In the genomic region with DNA sequence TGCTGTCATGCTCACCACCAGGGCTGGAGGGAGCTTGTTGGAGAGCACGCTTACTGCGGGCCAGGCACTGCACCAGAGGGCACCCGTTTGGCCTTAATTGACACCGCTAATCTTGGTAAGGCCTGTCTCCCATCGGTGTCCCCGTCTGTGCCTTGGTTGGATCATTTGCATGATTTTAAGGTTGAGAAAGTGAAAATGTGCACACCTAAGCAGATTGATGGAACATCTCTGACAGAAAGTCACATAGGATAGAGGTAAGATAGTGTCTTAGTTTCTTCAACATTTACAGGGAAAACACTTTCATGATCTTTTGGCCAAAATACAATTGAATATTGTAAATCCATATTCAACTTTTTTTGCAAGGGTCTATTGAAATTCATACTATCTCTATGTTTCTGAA, we compare ENCODE assay signal across 36 cellular contexts.
"Had no signal": no experiment of that assay in that cellular context is flagged by ENCODE, and none has a peak within 500 bp of the region (broad histone marks: within the 10 kb centered on the region; RNA-seq: fewer than 3 reads in every experiment).

No MANE protein-coding gene starts in this region.

- ATAC-seq: activated CD8-positive, alpha-beta memory T cell treated with anti-CD3 and anti-CD28 coated beads, Interleukin-2, amount 10 ng/mL, durations not matched to agents 7 days and 5 days; activated CD8-positive, alpha-beta T cell treated with anti-CD3 and anti-CD28 coated beads, Interleukin-2, amount 10 ng/mL, durations not matched to agents 7 days and 5 days; activated naive CD8-positive, alpha-beta T cell treated with anti-CD3 and anti-CD28 coated beads, Interleukin-2, amount 50 U/mL, for 24 hours; foreskin keratinocyte; gastrocnemius medialis; heart left ventricle had no signal

- H3K4me3 ChIP-seq: adrenal gland, breast epithelium, cardiac muscle cell, colonic mucosa, esophagus muscularis mucosa, gastrocnemius medialis, heart left ventricle had no signal

- H3K4me3 Mint-ChIP-seq: activated CD8-positive, alpha-beta memory T cell treated with anti-CD3 and anti-CD28 coated beads, Interleukin-2, amount 10 ng/mL, durations not matched to agents 7 days and 5 days; activated CD8-positive, alpha-beta T cell treated with anti-CD3 and anti-CD28 coated beads, Interleukin-2, amount 10 ng/mL, durations not matched to agents 7 days and 5 days; activated naive CD4-positive, alpha-beta T cell treated with anti-CD3 and anti-CD28 coated beads for 36 hours; activated naive CD4-positive, alpha-beta T cell treated with anti-CD3 and anti-CD28 coated beads, Interleukin-2, amount 50 U/mL, for 24 hours; activated naive CD8-positive, alpha-beta T cell treated with anti-CD3 and anti-CD28 coated beads for 36 hours; activated naive CD8-positive, alpha-beta T cell treated with anti-CD3 and anti-CD28 coated beads, Interleukin-2, amount 50 U/mL, for 24 hours; activated T-helper 1 cell treated with anti-CD3 and anti-CD28 coated beads, Interleukin-12 subunit alpha, Interleukin-12 subunit beta, Interleukin-2, Interleukin-4 antibody, amounts not matched to agents 30 ng/mL and 10 ng/mL and 1 ng/mL, durations not matched to agents 14 hours and 24 hours and 36 hours; brain; T-helper 1 cell treated with Interleukin-12 subunit alpha and Interleukin-12 subunit beta and Interleukin-4 antibody, amounts not matched to agents 30 μg/mL and 1 μg/mL, for 36 hours; T-helper 2 cell treated with Interferon-gamma antibody and Interleukin-4, amounts not matched to agents 5 μg/mL and 100 μg/mL, for 36 hours had no signal

- H3K4me1 Mint-ChIP-seq: activated CD8-positive, alpha-beta memory T cell treated with anti-CD3 and anti-CD28 coated beads, Interleukin-2, amount 10 ng/mL, durations not matched to agents 7 days and 5 days; activated naive CD4-positive, alpha-beta T cell treated with anti-CD3 and anti-CD28 coated beads, Interleukin-2, amount 50 U/mL, for 24 hours; activated naive CD8-positive, alpha-beta T cell treated with anti-CD3 and anti-CD28 coated beads for 36 hours; brain had no signal

- H3K27me3 ChIP-seq: adrenal gland, breast epithelium, cardiac muscle cell, colonic mucosa, esophagus muscularis mucosa, foreskin keratinocyte, gastrocnemius medialis, heart left ventricle had no signal

- H3K36me3 Mint-ChIP-seq: activated CD8-positive, alpha-beta memory T cell treated with anti-CD3 and anti-CD28 coated beads, Interleukin-2, amount 10 ng/mL, durations not matched to agents 7 days and 5 days; activated naive CD4-positive, alpha-beta T cell treated with anti-CD3 and anti-CD28 coated beads, Interleukin-2, amount 50 U/mL, for 24 hours; activated naive CD8-positive, alpha-beta T cell treated with anti-CD3 and anti-CD28 coated beads for 36 hours; brain had no signal

- H3K9me3 ChIP-seq: adrenal gland, colonic mucosa, gastrocnemius medialis, heart left ventricle had no signal

- H3K9me3 Mint-ChIP-seq: activated naive CD4-positive, alpha-beta T cell treated with anti-CD3 and anti-CD28 coated beads for 36 hours; activated naive CD4-positive, alpha-beta T cell treated with anti-CD3 and anti-CD28 coated beads, Interleukin-2, amount 50 U/mL, for 24 hours; activated naive CD8-positive, alpha-beta T cell treated with anti-CD3 and anti-CD28 coated beads for 36 hours; activated naive CD8-positive, alpha-beta T cell treated with anti-CD3 and anti-CD28 coated beads, Interleukin-2, amount 50 U/mL, for 24 hours; activated T-helper 1 cell treated with anti-CD3 and anti-CD28 coated beads, Interleukin-12 subunit alpha, Interleukin-12 subunit beta, Interleukin-2, Interleukin-4 antibody, amounts not matched to agents 30 ng/mL and 10 ng/mL and 1 ng/mL, durations not matched to agents 14 hours and 24 hours and 36 hours; activated T-helper 2 cell treated with anti-CD3 and anti-CD28 coated beads, Interferon-gamma antibody, Interleukin-2, Interleukin-4, amounts not matched to agents 10 μg/mL and 5 μg/mL and 100 μg/mL, durations not matched to agents 14 hours and 24 hours and 36 hours; T-helper 1 cell treated with Interleukin-12 subunit alpha and Interleukin-12 subunit beta and Interleukin-4 antibody, amounts not matched to agents 30 μg/mL and 1 μg/mL, for 36 hours; T-helper 2 cell treated with Interferon-gamma antibody and Interleukin-4, amounts not matched to agents 5 μg/mL and 100 μg/mL, for 36 hours had no signal

- H3K36me3 ChIP-seq: adrenal gland, breast epithelium, cardiac muscle cell, colonic mucosa, esophagus muscularis mucosa, gastrocnemius medialis, heart left ventricle, WERI-Rb-1 had no signal

- H3K27ac Mint-ChIP-seq: activated CD8-positive, alpha-beta memory T cell treated with anti-CD3 and anti-CD28 coated beads, Interleukin-2, amount 10 ng/mL, durations not matched to agents 7 days and 5 days; activated CD8-positive, alpha-beta T cell treated with anti-CD3 and anti-CD28 coated beads, Interleukin-2, amount 10 ng/mL, durations not matched to agents 7 days and 5 days; activated naive CD4-positive, alpha-beta T cell treated with anti-CD3 and anti-CD28 coated beads for 36 hours; activated naive CD4-positive, alpha-beta T cell treated with anti-CD3 and anti-CD28 coated beads, Interleukin-2, amount 50 U/mL, for 24 hours; activated naive CD8-positive, alpha-beta T cell treated with anti-CD3 and anti-CD28 coated beads for 36 hours; activated naive CD8-positive, alpha-beta T cell treated with anti-CD3 and anti-CD28 coated beads, Interleukin-2, amount 50 U/mL, for 24 hours; activated T-helper 1 cell treated with anti-CD3 and anti-CD28 coated beads, Interleukin-12 subunit alpha, Interleukin-12 subunit beta, Interleukin-2, Interleukin-4 antibody, amounts not matched to agents 30 ng/mL and 10 ng/mL and 1 ng/mL, durations not matched to agents 14 hours and 24 hours and 36 hours; activated T-helper 2 cell treated with anti-CD3 and anti-CD28 coated beads, Interferon-gamma antibody, Interleukin-2, Interleukin-4, amounts not matched to agents 10 μg/mL and 5 μg/mL and 100 μg/mL, durations not matched to agents 14 hours and 24 hours and 36 hours; brain; T-helper 1 cell treated with Interleukin-12 subunit alpha and Interleukin-12 subunit beta and Interleukin-4 antibody, amounts not matched to agents 30 μg/mL and 1 μg/mL, for 36 hours; T-helper 2 cell treated with Interferon-gamma antibody and Interleukin-4, amounts not matched to agents 5 μg/mL and 100 μg/mL, for 36 hours had no signal

- H3K27me3 Mint-ChIP-seq: brain had no signal

- DNase-seq: activated CD4-positive, alpha-beta T cell treated with anti-CD3 and anti-CD28 coated beads for 48 hours; activated CD4-positive, alpha-beta T cell treated with anti-CD3 and anti-CD28 coated beads, Interleukin-2, amount 50 U/mL, for 1 hour; activated CD4-positive, alpha-beta T cell treated with anti-CD3 and anti-CD28 coated beads, Interleukin-2, amount 50 U/mL, for 48 hours; activated CD8-positive, alpha-beta memory T cell treated with anti-CD3 and anti-CD28 coated beads, Interleukin-2, amount 10 ng/mL, durations not matched to agents 7 days and 5 days; activated CD8-positive, alpha-beta memory T cell treated with anti-CD3 and anti-CD28 coated beads, Interleukin-2, amount 50 U/mL, for 4 hours; activated CD8-positive, alpha-beta T cell treated with anti-CD3 and anti-CD28 coated beads, Interleukin-2, amount 10 ng/mL, durations not matched to agents 7 days and 5 days; activated effector memory CD4-positive, alpha-beta T cell treated with anti-CD3 and anti-CD28 coated beads, Interleukin-2, amount 50 U/mL, for 16 hours; activated naive CD4-positive, alpha-beta T cell treated with anti-CD3 and anti-CD28 coated beads for 36 hours; activated naive CD8-positive, alpha-beta T cell treated with anti-CD3 and anti-CD28 coated beads for 36 hours; activated naive CD8-positive, alpha-beta T cell treated with anti-CD3 and anti-CD28 coated beads, Interleukin-2, amount 50 U/mL, for 24 hours; activated T-cell treated with anti-CD3 and anti-CD28 coated beads, Interleukin-2, amount 50 U/mL, for 1 hour; activated T-cell treated with anti-CD3 and anti-CD28 coated beads, Interleukin-2, amount 50 U/mL, for 48 hours; adrenal gland; amygdala; aorta; central memory CD4-positive, alpha-beta T cell; cerebellar nuclear complex; colonic mucosa; effector CD8-positive, alpha-beta T cell; erythroblast; foreskin keratinocyte; gastrocnemius medialis; glutamatergic neuron; hypothalamus; T1000; WERI-Rb-1 had no signal

- H3K27ac ChIP-seq: adrenal gland, breast epithelium, cardiac muscle cell, colonic mucosa, foreskin keratinocyte, gastrocnemius medialis, heart left ventricle, WERI-Rb-1 had no signal

- H3K4me1 ChIP-seq: adrenal gland, breast epithelium, colonic mucosa, foreskin keratinocyte had no signal
